ENCODE assay signal across 14 cellular contexts in the genomic region with DNA sequence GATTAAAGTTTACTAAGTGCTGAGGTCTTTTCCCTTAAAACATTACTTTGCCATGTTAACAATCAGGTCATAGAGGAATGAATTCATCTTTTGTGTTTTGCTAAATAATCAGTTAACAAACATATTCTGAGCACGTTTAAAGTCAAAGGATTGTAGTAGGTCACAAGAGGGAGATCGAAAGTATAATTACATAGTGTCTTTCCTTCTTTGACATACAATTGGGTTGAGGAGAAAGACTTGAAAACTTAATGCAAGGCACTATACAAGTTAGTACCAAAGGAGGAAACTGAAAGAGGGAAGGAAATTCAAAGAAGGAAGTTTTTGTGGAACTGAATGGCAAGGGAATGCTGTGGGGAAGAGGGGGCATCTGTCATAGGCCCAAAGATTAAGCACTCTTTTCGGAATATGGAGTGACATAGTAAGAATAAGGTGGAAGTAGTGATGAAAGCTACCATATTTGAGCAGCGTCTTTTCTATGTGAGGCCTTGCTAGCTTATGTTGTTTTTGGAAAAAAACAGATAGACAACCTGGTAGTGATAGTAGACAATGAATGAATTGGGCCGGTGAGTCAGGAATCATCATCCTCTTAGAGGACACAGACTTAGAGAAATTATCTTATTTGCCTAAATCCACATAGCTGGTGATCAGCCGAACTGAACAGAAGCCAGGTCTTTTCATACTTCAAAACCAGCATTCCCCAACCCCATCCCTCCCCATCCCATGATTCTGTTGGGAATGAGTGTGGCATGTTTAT. TPM values are rescaled to one million over a fixed set of nuclear protein-coding genes. Genes with fewer than 3 reads are reported as not detected.
DNase-seq lines count a peak whose midpoint lies in the region; ATAC-seq lines count a peak whose summit lies in the region.
"Had no signal": no experiment of that assay in that cellular context is flagged by ENCODE, and none has a peak within 500 bp of the region (broad histone marks: within the 10 kb centered on the region; RNA-seq: fewer than 3 reads in every experiment).

No MANE protein-coding gene starts in this region.

- no peaks in the 10 kb centered on the region for H3K9me3 Mint-ChIP-seq in activated CD4-positive, alpha-beta T cell treated with anti-CD3 and anti-CD28 coated beads, Interleukin-2, amount 10 ng/mL, durations not matched to agents 7 days and 5 days
- no peaks in the 10 kb centered on the region for H3K9me3 Mint-ChIP-seq in activated CD4-positive, alpha-beta memory T cell treated with anti-CD3 and anti-CD28 coated beads, Interleukin-2, amount 10 ng/mL, durations not matched to agents 7 days and 5 days

- no peaks in the 10 kb centered on the region for H3K27me3 Mint-ChIP-seq in activated CD4-positive, alpha-beta T cell treated with anti-CD3 and anti-CD28 coated beads, Interleukin-2, amount 10 ng/mL, durations not matched to agents 7 days and 5 days
- no peaks in the 10 kb centered on the region for H3K27me3 Mint-ChIP-seq in activated CD4-positive, alpha-beta memory T cell treated with anti-CD3 and anti-CD28 coated beads, Interleukin-2, amount 10 ng/mL, durations not matched to agents 7 days and 5 days

- peak overlapping the region; percentile 63 for H3K27ac Mint-ChIP-seq in activated CD4-positive, alpha-beta T cell treated with anti-CD3 and anti-CD28 coated beads, Interleukin-2, amount 10 ng/mL, durations not matched to agents 7 days and 5 days
- peak overlapping the region; percentile 55 for H3K27ac Mint-ChIP-seq in activated CD4-positive, alpha-beta memory T cell treated with anti-CD3 and anti-CD28 coated beads, Interleukin-2, amount 10 ng/mL, durations not matched to agents 7 days and 5 days

- intact Hi-C loops in right cardiac atrium (cut with DNase I): loop anchor here in 1 of 4 donors (10.0 kb wide), 1 partner anchor 46 kb away; no protein-coding TSS in a partner anchor

- peaks cover 13% of the 10 kb centered on the region for H3K4me1 ChIP-seq in right cardiac atrium (ENCODE audit: control insufficient read depth, insufficient read depth, low read length)

- ATAC-seq in right cardiac atrium: no peak
- no peak for ATAC-seq in GM21529 (IDR thresholded peaks at IDR 0.05; ENCODE audit: unreplicated experiment)
- ATAC-seq: esophagus mucosa, sciatic nerve had no signal

- peak overlapping the region; percentile 44 for H3K4me3 Mint-ChIP-seq in activated CD4-positive, alpha-beta T cell treated with anti-CD3 and anti-CD28 coated beads, Interleukin-2, amount 10 ng/mL, durations not matched to agents 7 days and 5 days
- H3K4me3 Mint-ChIP-seq in activated CD4-positive, alpha-beta memory T cell treated with anti-CD3 and anti-CD28 coated beads, Interleukin-2, amount 10 ng/mL, durations not matched to agents 7 days and 5 days: peak overlapping the region; percentile 57

- H3K9me3 ChIP-seq in right cardiac atrium (ENCODE audit: control insufficient read depth, low read length): no peaks in the 10 kb centered on the region

- no peaks in the 10 kb centered on the region for H3K27me3 ChIP-seq in right cardiac atrium (ENCODE audit: control insufficient read depth, insufficient read depth)

- H3K27ac ChIP-seq in right cardiac atrium (ENCODE audit: low read length) (peak overlapping the region; percentile 17), substantia nigra (ENCODE audit: low read depth, low read length, poor library complexity, severe bottlenecking) (peak overlapping the region; percentile 41)

- H3K36me3 Mint-ChIP-seq in activated CD4-positive, alpha-beta T cell treated with anti-CD3 and anti-CD28 coated beads, Interleukin-2, amount 10 ng/mL, durations not matched to agents 7 days and 5 days (ENCODE audit: low read depth): peaks cover 37% of the 10 kb centered on the region
- H3K36me3 Mint-ChIP-seq in activated CD4-positive, alpha-beta memory T cell treated with anti-CD3 and anti-CD28 coated beads, Interleukin-2, amount 10 ng/mL, durations not matched to agents 7 days and 5 days (ENCODE audit: low read depth): peaks cover 22% of the 10 kb centered on the region

- CTCF ChIA-PET in activated CD4-positive, alpha-beta T cell treated with anti-CD3 and anti-CD28 coated beads, Interleukin-2, amount 10 ng/mL, durations not matched to agents 7 days and 5 days (lab: Charles Lee): interaction anchor here (1.6 kb wide), 1 partner anchor 13 kb away, joined by 5 read pairs; no protein-coding TSS in a partner anchor
- CTCF ChIA-PET in activated CD4-positive, alpha-beta memory T cell treated with anti-CD3 and anti-CD28 coated beads, Interleukin-2, amount 10 ng/mL, durations not matched to agents 7 days and 5 days (lab: Charles Lee): interaction anchor here (1.6 kb wide), 1 partner anchor 10 kb away, joined by 8 read pairs; the partner anchor contains the start of gene MBNL1

- no peak overlapping the region for H3K4me3 ChIP-seq in right cardiac atrium (ENCODE audit: low read length)

- WGBS in right cardiac atrium: 69% methylated on average over 6 of the region's 6 CpGs

- no peak for DNase-seq in activated CD4-positive, alpha-beta T cell treated with anti-CD3 and anti-CD28 coated beads, Interleukin-2, amount 10 ng/mL, durations not matched to agents 7 days and 5 days
- DNase-seq in activated CD4-positive, alpha-beta T cell treated with anti-CD3 and anti-CD28 coated beads, Interleukin-2, amount 50 U/mL, for 4 hours: no peak
- no peak for DNase-seq in activated CD4-positive, alpha-beta memory T cell treated with anti-CD3 and anti-CD28 coated beads, Interleukin-2, amount 10 ng/mL, durations not matched to agents 7 days and 5 days
- DNase-seq in right cardiac atrium: no peak
- DNase-seq in substantia nigra (lab: John Stamatoyannopoulos, UW): no peak
- DNase-seq in germinal center (ENCODE audit: low spot score): no peak
- no peak for DNase-seq in DMS153 treated with DMSO at 0.1 percent for 48 hours (lab: John Stamatoyannopoulos, UW; ENCODE audit: unreplicated experiment)
- DNase-seq: left cardiac atrium; NCI-H446; stimulated activated CD8-positive, alpha-beta memory T cell treated with anti-CD3 and anti-CD28 coated beads, Interleukin-4, amount 100 ng/mL, for 48 hours; SW 1271 had no signal

- POLR2A ChIA-PET in activated CD4-positive, alpha-beta T cell treated with anti-CD3 and anti-CD28 coated beads, Interleukin-2, amount 10 ng/mL, durations not matched to agents 7 days and 5 days (lab: Charles Lee): no interaction called here
- POLR2A ChIA-PET in activated CD4-positive, alpha-beta memory T cell treated with anti-CD3 and anti-CD28 coated beads, Interleukin-2, amount 10 ng/mL, durations not matched to agents 7 days and 5 days (lab: Charles Lee): interaction anchor here (1.0 to 10.5 kb wide), 9 partner anchors 7 to 85 kb away, joined by 3 to 179 read pairs (median 5); partner anchors contain the start of gene MBNL1

- peaks cover 76% of the 10 kb centered on the region for H3K4me1 Mint-ChIP-seq in activated CD4-positive, alpha-beta T cell treated with anti-CD3 and anti-CD28 coated beads, Interleukin-2, amount 10 ng/mL, durations not matched to agents 7 days and 5 days
- peaks cover 76% of the 10 kb centered on the region for H3K4me1 Mint-ChIP-seq in activated CD4-positive, alpha-beta memory T cell treated with anti-CD3 and anti-CD28 coated beads, Interleukin-2, amount 10 ng/mL, durations not matched to agents 7 days and 5 days

RNA-seq across cellular contexts. Expression of gene MBNL1, which starts 10.1 kb away (rescaled TPM):
- 100 to 1,000 TPM; 437 to 559 TPM for total RNA-seq in activated CD4-positive, alpha-beta T cell treated with anti-CD3 and anti-CD28 coated beads, Interleukin-2, amount 10 ng/mL, durations not matched to agents 7 days and 5 days
- total RNA-seq in activated CD4-positive, alpha-beta memory T cell treated with anti-CD3 and anti-CD28 coated beads, Interleukin-2, amount 10 ng/mL, durations not matched to agents 7 days and 5 days: 100 to 1,000 TPM; 289 to 305 TPM
- 100 to 1,000 TPM; 142 to 160 (median 154) TPM for total RNA-seq in right cardiac atrium
- 52.7 TPM for polyA plus RNA-seq in right cardiac atrium
